In the genomic region with DNA sequence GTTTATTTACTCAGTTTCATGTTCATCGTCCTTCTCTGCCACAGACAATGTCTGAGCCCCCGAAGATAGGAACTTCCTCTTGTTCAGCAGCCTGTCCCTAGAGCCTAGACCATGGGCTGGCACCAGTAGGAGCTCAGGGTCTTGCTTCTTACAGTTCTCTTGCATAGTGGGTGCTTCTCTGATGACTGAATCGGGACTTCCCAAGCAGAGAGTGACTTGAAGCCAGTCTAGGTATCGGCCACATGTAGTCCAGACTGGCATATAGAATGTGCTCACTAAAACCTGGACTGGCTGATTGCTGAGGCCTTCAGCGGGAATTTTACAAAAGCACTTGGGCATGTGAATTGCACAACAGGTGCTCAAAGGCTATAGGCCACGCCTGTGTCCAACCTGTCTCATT, we compare ENCODE assay signal across 23 cellular contexts. TPM values are rescaled to one million over a fixed set of nuclear protein-coding genes. Genes with fewer than 3 reads are reported as not detected.
DNase-seq lines count a peak whose midpoint lies in the region; ATAC-seq and TF ChIP-seq lines count a peak whose summit lies in the region.
"Had no signal": no experiment of that assay in that cellular context is flagged by ENCODE, and none has a peak within 500 bp of the region (broad histone marks: within the 10 kb centered on the region; RNA-seq: fewer than 3 reads in every experiment).

No MANE protein-coding gene starts in this region.

- H3K27me3 ChIP-seq in GM23338 (ENCODE audit: insufficient read depth) = no peaks in the 10 kb centered on the region

- H3K4me2 ChIP-seq in GM23338 = no peak overlapping the region
- no peak overlapping the region for H3K4me2 ChIP-seq in OCI-LY7 (ENCODE audit: low read length)
- H3K4me2 ChIP-seq: KMS-11 had no signal

- H3K27ac ChIP-seq in GM23338 (ENCODE audit: low read depth) (no peak overlapping the region), OCI-LY7 (ENCODE audit: low read depth, low read length, poor library complexity, severe bottlenecking) (no peak overlapping the region)
- H3K27ac ChIP-seq: HL-60, KMS-11 had no signal

- TF ChIP-seq CTCF in GM12865 (IDR thresholded peaks at IDR 0.05; ENCODE audit: insufficient read depth, low read depth, low read length, missing control alignments) (no peak), GM23338 (conservative IDR thresholded peaks at IDR 0.05; ENCODE audit: low read depth in 2 of 2) (no peak), OCI-LY7 (conservative IDR thresholded peaks at IDR 0.05; ENCODE audit: low read length) (no peak), nephron progenitor cell (IDR thresholded peaks at IDR 0.05) (no peak), GM10248 (IDR thresholded peaks at IDR 0.05; ENCODE audit: control extremely low read depth, extremely low read depth, low read depth, missing control alignments) (no peak)

- H3K79me2 ChIP-seq in GM23338 (replicated peaks; ENCODE audit: insufficient read depth) (no peaks in the 10 kb centered on the region), OCI-LY7 (ENCODE audit: insufficient read depth, low read depth, low read length) (no peaks in the 10 kb centered on the region)

- no peaks in the 10 kb centered on the region for H3F3A ChIP-seq in GM23338 (replicated peaks; ENCODE audit: low read depth)

- no peaks in the 10 kb centered on the region for H3K27me3 Mint-ChIP-seq in GM23338 (ENCODE audit: insufficient read depth, low read depth, poor library complexity)
- no peaks in the 10 kb centered on the region for H3K27me3 Mint-ChIP-seq in nephron progenitor cell (ENCODE audit: low read depth, poor library complexity)
- H3K27me3 Mint-ChIP-seq: CD4-positive, alpha-beta T cell had no signal

- H4K20me1 ChIP-seq in GM23338 (replicated peaks; ENCODE audit: insufficient read depth) = no peaks in the 10 kb centered on the region
- H4K20me1 ChIP-seq in OCI-LY7 (ENCODE audit: insufficient read depth, low read length) = no peaks in the 10 kb centered on the region

- no peaks in the 10 kb centered on the region for H3K36me3 Mint-ChIP-seq in GM23338 (ENCODE audit: low read depth)
- H3K36me3 Mint-ChIP-seq in nephron progenitor cell (ENCODE audit: low read depth) = no peaks in the 10 kb centered on the region

- H3K27ac Mint-ChIP-seq in GM23338 = no peak overlapping the region
- peak overlapping the region; percentile 55 for H3K27ac Mint-ChIP-seq in nephron progenitor cell
- H3K27ac Mint-ChIP-seq: CD4-positive, alpha-beta T cell had no signal

- CTCF ChIA-PET in OCI-LY7 (lab: Charles Lee; ENCODE audit: unreplicated experiment) = no interaction called here
- CTCF ChIA-PET in GM10248 (lab: Yijun Ruan, JAX) = interaction anchor here (1.0 to 1.2 kb wide), 2 partner anchors 12 to 20 kb away, joined by 3 read pairs; no protein-coding TSS in a partner anchor

- POLR2A ChIA-PET in OCI-LY7 (lab: Charles Lee) (interaction anchor here (0.7 to 1.1 kb wide), 2 partner anchors 9 to 29 kb away, joined by 3 read pairs; no protein-coding TSS in a partner anchor), GM10248 (lab: Yijun Ruan, JAX) (no interaction called here)

- ATAC-seq in GM23338 = no peak
- ATAC-seq: HCT116, HepG2, Panc1, SK-N-SH treated with all-trans-retinoic acid at 6 μM for 48 hours had no signal

- intact Hi-C loops in OCI-LY7 (cut with micrococcal nuclease; ENCODE audit: unreplicated experiment) = no loop called here

- BruUV-seq in OCI-LY7 (replicated peaks; lab: Mats Ljungman, UMichigan) = no TSS peak

- H3K36me3 ChIP-seq in GM23338 (ENCODE audit: insufficient read depth) (no peaks in the 10 kb centered on the region), OCI-LY7 (ENCODE audit: insufficient read depth, low read length) (no peaks in the 10 kb centered on the region)

- H3K9me3 Mint-ChIP-seq in GM23338 (no peaks in the 10 kb centered on the region), nephron progenitor cell (no peaks in the 10 kb centered on the region)
- H3K9me3 Mint-ChIP-seq: CD4-positive, alpha-beta T cell had no signal

- H3K4me1 ChIP-seq in GM23338 (ENCODE audit: insufficient read depth) = no peaks in the 10 kb centered on the region
- H3K4me1 ChIP-seq in OCI-LY7 (ENCODE audit: insufficient read depth, low read length, poor library complexity, severe bottlenecking) = peaks cover 21% of the 10 kb centered on the region

- H3K9me2 ChIP-seq in GM23338 (ENCODE audit: insufficient read depth) (no peaks in the 10 kb centered on the region), OCI-LY7 (ENCODE audit: insufficient read depth, low read length) (no peaks in the 10 kb centered on the region)

- H3K4me1 Mint-ChIP-seq in GM23338 (peaks cover 14% of the 10 kb centered on the region), nephron progenitor cell (peaks cover 73% of the 10 kb centered on the region)

- H3K4me3 ChIP-seq in GM12865 (ENCODE audit: low read depth, low read length) = no peak overlapping the region
- H3K4me3 ChIP-seq in GM23338 = no peak overlapping the region
- H3K4me3 ChIP-seq in OCI-LY7 (ENCODE audit: low read depth, low read length, poor library complexity, severe bottlenecking) = no peak overlapping the region

- H3K4me3 Mint-ChIP-seq in GM23338 = no peak overlapping the region
- no peak overlapping the region for H3K4me3 Mint-ChIP-seq in nephron progenitor cell
- H3K4me3 Mint-ChIP-seq: CD4-positive, alpha-beta T cell had no signal

- peak; percentile 66 for DNase-seq in GM12865 (ENCODE audit: low read depth)
- no peak for DNase-seq in GM23338 (ENCODE audit: low spot score)
- DNase-seq in OCI-LY7 (ENCODE audit: low spot score) = no peak
- DNase-seq in nephron progenitor cell = no peak
- DNase-seq in retina = no peak
- no peak for DNase-seq in stimulated activated CD4-positive, alpha-beta T cell treated with anti-CD3 and anti-CD28 coated beads, Interleukin-4, amount 100 ng/mL, for 24 hours
- DNase-seq in GM10248 (ENCODE audit: extremely low spot score) = no peak
- DNase-seq: CD4-positive, alpha-beta T cell; COR-L47; DMS79; NCI-H1417; NCI-H1694 treated with DMSO at 0.1 percent for 48 hours; NCI-H2081 treated with DMSO at 0.1 percent for 48 hours; NCI-H446 treated with DMSO at 0.1 percent for 48 hours; NCI-H526 treated with DMSO at 0.1 percent for 48 hours; SIG-M5 had no signal

- no peaks in the 10 kb centered on the region for H3K9me3 ChIP-seq in OCI-LY7 (ENCODE audit: low read length)

- peak overlapping the region; percentile 56; the same call in 1 of the 2 replicates for H2AFZ ChIP-seq in GM23338
- H2AFZ ChIP-seq in OCI-LY7 (ENCODE audit: low read length) = peak overlapping the region; percentile 21; the same call in 1 of the 2 replicates

TF ChIP-seq in GM23338, 12 proteins besides CTCF, POLR2A, EP300 and RAD21 (continues in another document):
- no peak for TF ChIP-seq EZH2phosphoT487 (IDR thresholded peaks at IDR 0.05; ENCODE audit: unreplicated experiment)

RNA-seq across cellular contexts. Expression of a gene that starts 52.0 kb away (rescaled TPM):
- 0.62 and 0.73 TPM in 2 replicates for total RNA-seq in GM23338 (2014; rRNA removed; shearing (Covaris generic))
- polyA plus RNA-seq in GM23338 (2016; fragmentation: Nextera tagmentation; extraction: Ambion mirVana) = 0.65 and 0.90 TPM in 2 replicates
- total RNA-seq in OCI-LY7 (2014; rRNA removed; shearing (Covaris generic)) = 1.5 and 2.2 TPM in 2 replicates
- total RNA-seq in OCI-LY7 (2022) = 1.9 and 3.3 TPM in 2 replicates
- total RNA-seq: A673, HepG2 had no signal
